ENCODE assay signal across 19 cellular contexts in genomic region chr9:112864982-112865381, GRCh38. TPM values are rescaled to one million over a fixed set of nuclear protein-coding genes. Genes with fewer than 3 reads are reported as not detected.
A peak's percentile ranks its signal among the peaks of the same experiment; 100 is the strongest.
DNase-seq lines count a peak whose midpoint lies in the region; ATAC-seq and TF ChIP-seq lines count a peak whose summit lies in the region.
"Had no signal": no experiment of that assay in that cellular context is flagged by ENCODE, and none has a peak within 500 bp of the region (broad histone marks: within the 10 kb centered on the region; RNA-seq: fewer than 3 reads in every experiment).

No MANE protein-coding gene starts in this region.

- peaks cover 20% of the 10 kb centered on the region for H3K9me1 ChIP-seq in IMR-90 (ENCODE audit: insufficient read depth, low read length)

- H3K4me1 ChIP-seq in IMR-90 (ENCODE audit: control insufficient read depth, insufficient read depth, low read length) (peaks cover 21% of the 10 kb centered on the region), mesenchymal stem cell (ENCODE audit: control insufficient read depth, insufficient read depth, low read depth, low read length) (peaks cover 4% of the 10 kb centered on the region)
- H3K4me1 ChIP-seq: BE2C had no signal

- H3K23ac ChIP-seq in IMR-90 (ENCODE audit: low read depth, low read length): no peak overlapping the region
- H3K23ac ChIP-seq in mesenchymal stem cell (ENCODE audit: low read length in 2 of 2): no peak overlapping the region

- H3K79me1 ChIP-seq in IMR-90 (ENCODE audit: low read depth in 1 of 2, low read length in 2 of 2) (peaks cover 5 to 10% of the 10 kb centered on the region in 2 experiments; a peak in 2 of 4 replicates), mesenchymal stem cell (replicated peaks; ENCODE audit: low read length, poor library complexity, severe bottlenecking) (no peaks in the 10 kb centered on the region)

- no peak overlapping the region for H3K4me3 Mint-ChIP-seq in CD14-positive monocyte
- H3K4me3 Mint-ChIP-seq in activated CD4-positive, alpha-beta T cell treated with anti-CD3 and anti-CD28 coated beads for 36 hours: no peak overlapping the region
- H3K4me3 Mint-ChIP-seq: CD4-positive, alpha-beta memory T cell had no signal

- intact Hi-C loops in CD14-positive monocyte (cut with micrococcal nuclease) (loop anchor here in 1 of 2 donors (5.0 kb wide), 1 partner anchor 32 kb away; no protein-coding TSS in a partner anchor), IMR-90 (cut with micrococcal nuclease) (no loop called here), posterior vena cava (cut with DNase I) (no loop called here)
- intact Hi-C loops in activated CD4-positive, alpha-beta T cell treated with anti-CD3 and anti-CD28 coated beads for 36 hours (cut with DNase I, micrococcal nuclease): no loop called here

- H3K18ac ChIP-seq in IMR-90 (ENCODE audit: low read depth, low read length): no peak overlapping the region
- no peak overlapping the region for H3K18ac ChIP-seq in mesenchymal stem cell (ENCODE audit: low read depth in 1 of 2, low read length in 2 of 2)

- H3K4ac ChIP-seq in IMR-90 (ENCODE audit: low read depth, low read length) (no peak overlapping the region), mesenchymal stem cell (ENCODE audit: low read depth in 1 of 2, low read length in 2 of 2) (no peak overlapping the region)

- H3K36me3 ChIP-seq in IMR-90 (ENCODE audit: control insufficient read depth, insufficient read depth, low read length): peaks cover 7% of the 10 kb centered on the region
- H3K36me3 ChIP-seq in mesenchymal stem cell (ENCODE audit: control insufficient read depth in 1 of 2, insufficient read depth in 2 of 2, low read depth in 1 of 2, low read length in 2 of 2): peaks cover 16 to 25% of the 10 kb centered on the region in 2 experiments
- H3K36me3 ChIP-seq: BE2C had no signal

- TF ChIP-seq POLR2A in IMR-90 (IDR thresholded peaks at IDR 0.05; ENCODE audit: low read depth, low read length): no peak

- in situ Hi-C loops in IMR-90 (cut with MboI; ENCODE audit: low sequenced_read_pairs): no loop called here

- H4K91ac ChIP-seq in IMR-90 (ENCODE audit: insufficient read depth, low read depth, low read length) (no peak overlapping the region), mesenchymal stem cell (ENCODE audit: low read length) (peak overlapping the region; percentile 1)

- no peak for ATAC-seq in IMR-90 (ENCODE audit: low read depth)
- no peak for ATAC-seq in activated CD4-positive, alpha-beta T cell treated with anti-CD3 and anti-CD28 coated beads for 36 hours
- ATAC-seq: HCT116 had no signal

- peaks cover 25 to 52% of the 10 kb centered on the region in 2 donors for H3K36me3 Mint-ChIP-seq in CD14-positive monocyte
- H3K36me3 Mint-ChIP-seq in activated CD4-positive, alpha-beta T cell treated with anti-CD3 and anti-CD28 coated beads for 36 hours (ENCODE audit: low read depth): peaks cover 4% of the 10 kb centered on the region

- dilution Hi-C loops in IMR-90 (cut with HindIII; ENCODE audit: low sequenced_read_pairs, unreplicated experiment): no loop called here

- no peak overlapping the region for H4K5ac ChIP-seq in IMR-90 (ENCODE audit: low read depth, low read length)

- peaks cover 89% of the 10 kb centered on the region for H3K4me1 Mint-ChIP-seq in CD14-positive monocyte
- peaks cover 23% of the 10 kb centered on the region for H3K4me1 Mint-ChIP-seq in activated CD4-positive, alpha-beta T cell treated with anti-CD3 and anti-CD28 coated beads for 36 hours

- no peak overlapping the region for H2BK120ac ChIP-seq in IMR-90 (ENCODE audit: low read depth, low read length)
- H2BK120ac ChIP-seq in mesenchymal stem cell (ENCODE audit: low read depth, low read length): no peak overlapping the region

- WGBS in IMR-90 (ENCODE audit: extremely low coverage in 2 of 2, insufficient read length in 1 of 2), 2 experiments: 84% methylated on average over 3 of the region's 7 CpGs; no CpG with 5 or more reads in 1 of the 2 experiments
- WGBS in mesenchymal stem cell: 95% methylated on average over 7 of the region's 7 CpGs

- H3K27ac ChIP-seq in IMR-90 (ENCODE audit: insufficient read depth, low read length) (no peak overlapping the region), mesenchymal stem cell (ENCODE audit: low read length, poor library complexity, severe bottlenecking) (no peak overlapping the region)
- H3K27ac ChIP-seq: C4-2B had no signal

- H2BK5ac ChIP-seq in IMR-90 (ENCODE audit: low read depth, low read length, poor library complexity, severe bottlenecking) (peak overlapping the region; percentile 40), mesenchymal stem cell (ENCODE audit: low read depth, low read length, poor library complexity, severe bottlenecking) (no peak overlapping the region)

- H3K4me2 ChIP-seq in IMR-90 (ENCODE audit: low read depth, low read length): no peak overlapping the region
- no peak overlapping the region for H3K4me2 ChIP-seq in mesenchymal stem cell (ENCODE audit: low read length, poor library complexity, severe bottlenecking)

- DNase-seq in CD14-positive monocyte (ENCODE audit: low spot score) (no peak), IMR-90 (no peak), mesenchymal stem cell (no peak), posterior vena cava (ENCODE audit: low spot score) (peak; percentile 14), NCI-H1092 (lab: John Stamatoyannopoulos, UW) (no peak)
- DNase-seq in effector CD8-positive, alpha-beta T cell (lab: John Stamatoyannopoulos, UW): no peak
- no peak for DNase-seq in activated CD4-positive, alpha-beta T cell treated with anti-CD3 and anti-CD28 coated beads for 36 hours
- DNase-seq: BE2C; CD4-positive, alpha-beta memory T cell; DMS153; DMS79; GDM1; GOT3; H7 had no signal

- H3K9ac ChIP-seq in IMR-90 (ENCODE audit: low read depth, low read length) (no peak overlapping the region), mesenchymal stem cell (ENCODE audit: low read length) (no peak overlapping the region)

- no peak overlapping the region for H4K8ac ChIP-seq in IMR-90 (ENCODE audit: low read depth in 2 of 2, low read length in 2 of 2)
- no peak overlapping the region for H4K8ac ChIP-seq in mesenchymal stem cell (ENCODE audit: low read length)

- H2AK9ac ChIP-seq in IMR-90 (replicated peaks; ENCODE audit: low read depth, low read length, poor library complexity): no peak overlapping the region

- no peak overlapping the region for H3K56ac ChIP-seq in IMR-90 (ENCODE audit: extremely low read depth, insufficient read depth, low read length)

- CTCF ChIA-PET in IMR-90 (lab: Yijun Ruan, JAX): no interaction called here
- CTCF ChIA-PET in activated CD4-positive, alpha-beta T cell treated with anti-CD3 and anti-CD28 coated beads for 36 hours (lab: Charles Lee): interaction anchor here (0.7 kb wide), 1 partner anchor 451 kb away, joined by 3 read pairs; no protein-coding TSS in a partner anchor

- no peak overlapping the region for H2BK12ac ChIP-seq in mesenchymal stem cell (ENCODE audit: low read length in 2 of 2)

- H2BK20ac ChIP-seq in IMR-90 (ENCODE audit: low read depth, low read length): no peak overlapping the region

- H3K14ac ChIP-seq in IMR-90 (replicated peaks; ENCODE audit: low read depth, low read length) (no peak overlapping the region), mesenchymal stem cell (ENCODE audit: low read length in 2 of 2) (no peak overlapping the region)

- no peaks in the 10 kb centered on the region for H3K9me3 ChIP-seq in IMR-90 (ENCODE audit: control insufficient read depth, insufficient read depth, low read length)
- H3K9me3 ChIP-seq in mesenchymal stem cell (ENCODE audit: control insufficient read depth, low read length): no peaks in the 10 kb centered on the region
- H3K9me3 ChIP-seq: BE2C had no signal

- H3K27me3 Mint-ChIP-seq in CD14-positive monocyte (ENCODE audit: low read depth in 3 of 3): peaks cover 0 to 5% (median 2%) of the 10 kb centered on the region in 3 donors
- H3K27me3 Mint-ChIP-seq in activated CD4-positive, alpha-beta T cell treated with anti-CD3 and anti-CD28 coated beads for 36 hours: no peaks in the 10 kb centered on the region
- H3K27me3 Mint-ChIP-seq: CD4-positive, alpha-beta memory T cell had no signal

- no peak overlapping the region for H2BK15ac ChIP-seq in IMR-90 (ENCODE audit: low read depth, low read length)
- H2BK15ac ChIP-seq in mesenchymal stem cell (ENCODE audit: low read depth, poor library complexity, severe bottlenecking): no peak overlapping the region

- H3K27ac Mint-ChIP-seq in CD14-positive monocyte: peak overlapping the region; percentile 94 to 100 (median 99)
- H3K27ac Mint-ChIP-seq in activated CD4-positive, alpha-beta T cell treated with anti-CD3 and anti-CD28 coated beads for 36 hours: no peak overlapping the region

- no TSS peak for BruUV-seq in IMR-90 (replicated peaks; lab: Mats Ljungman, UMichigan)

- POLR2A ChIA-PET in IMR-90 (lab: Charles Lee; ENCODE audit: unreplicated experiment): no interaction called here
- POLR2A ChIA-PET in activated CD4-positive, alpha-beta T cell treated with anti-CD3 and anti-CD28 coated beads for 36 hours (lab: Charles Lee): no interaction called here

- TF ChIP-seq CTCF in CD14-positive monocyte (IDR thresholded peaks at IDR 0.05) (no peak), IMR-90 (conservative IDR thresholded peaks at IDR 0.05; ENCODE audit: low read depth, low read length) (no peak)

- H2AK5ac ChIP-seq in IMR-90 (ENCODE audit: low read depth, low read length): no peak overlapping the region
- H2AK5ac ChIP-seq in mesenchymal stem cell (ENCODE audit: low read length, severe bottlenecking): no peak overlapping the region

- no peak overlapping the region for H2AFZ ChIP-seq in IMR-90 (replicated peaks; ENCODE audit: low read length, poor library complexity)
- no peak overlapping the region for H2AFZ ChIP-seq in mesenchymal stem cell (ENCODE audit: low read depth, low read length)

- no peak for TF ChIP-seq RAD21 in IMR-90 (IDR thresholded peaks at IDR 0.05; ENCODE audit: low read length)

- H4K20me1 ChIP-seq in IMR-90 (ENCODE audit: insufficient read depth, low read length): no peaks in the 10 kb centered on the region

- H3K4me3 ChIP-seq in IMR-90 (ENCODE audit: insufficient read depth, low read depth, low read length): no peak overlapping the region
- H3K4me3 ChIP-seq in mesenchymal stem cell (ENCODE audit: insufficient read depth in 1 of 2, low read depth in 1 of 2, low read length in 2 of 2): peak overlapping the region in 1 of 2 experiments; percentile 14

- no peaks in the 10 kb centered on the region for H3K9me3 Mint-ChIP-seq in CD14-positive monocyte
- no peaks in the 10 kb centered on the region for H3K9me3 Mint-ChIP-seq in activated CD4-positive, alpha-beta T cell treated with anti-CD3 and anti-CD28 coated beads for 36 hours (ENCODE audit: low read depth)
- H3K9me3 Mint-ChIP-seq: CD4-positive, alpha-beta memory T cell had no signal

- H3K27me3 ChIP-seq in IMR-90 (ENCODE audit: control insufficient read depth, insufficient read depth, low read length): no peaks in the 10 kb centered on the region
- no peaks in the 10 kb centered on the region for H3K27me3 ChIP-seq in mesenchymal stem cell (ENCODE audit: control insufficient read depth in 1 of 2, insufficient read depth in 1 of 2, low read length in 2 of 2)
- H3K27me3 ChIP-seq: BE2C had no signal

RNA-seq across cellular contexts. Expression of gene SLC46A2, which starts 25.7 kb away (rescaled TPM):
- polyA plus RNA-seq in CD14-positive monocyte (10 to 100 TPM; 45.1 to 87.0 TPM), IMR-90 (2012; rRNA removed) (not detected in 2 replicates)
- total RNA-seq in IMR-90 (2012; rRNA removed) (not detected in 2 replicates), posterior vena cava (under 1 TPM; 0.19 to 0.28 TPM)
- not detected in 2 replicates for polyA plus RNA-seq in IMR-90 (2012; cell fraction: cytosol; rRNA removed)
- polyA plus RNA-seq in IMR-90 (2012; cell fraction: nucleus; rRNA removed; ENCODE audit: low replicate concordance): not detected in 2 replicates
- not detected for polyA plus RNA-seq in mesenchymal stem cell (2013, experiment 1 of 2)
- polyA plus RNA-seq in mesenchymal stem cell (2013, experiment 2 of 2): not detected
- total RNA-seq in activated CD4-positive, alpha-beta T cell treated with anti-CD3 and anti-CD28 coated beads for 36 hours: not detected
- total RNA-seq: A172; CD4-positive, alpha-beta memory T cell; Daoy; H7; HT-29 had no signal
- polyA plus RNA-seq: CD4-positive, alpha-beta memory T cell had no signal
